ENCODE assay signal across 7 cellular contexts in genomic region chr3:49428697-49429100, GRCh38. TPM values are rescaled to one million over a fixed set of nuclear protein-coding genes. Genes with fewer than 3 reads are reported as not detected.
DNase-seq lines count a peak whose midpoint lies in the region; ATAC-seq and TF ChIP-seq lines count a peak whose summit lies in the region.

No MANE protein-coding gene starts in this region.

- CTCF ChIA-PET in PC-9 (lab: Charles Lee): interaction anchor here (0.6 to 0.7 kb wide), 2 partner anchors 15 to 692 kb away, joined by 4 to 6 read pairs; no protein-coding TSS in a partner anchor

- H3K27me3 ChIP-seq in PC-9 (ENCODE audit: insufficient read depth, low read depth) (no peaks in the 10 kb centered on the region), esophagus (ENCODE audit: control insufficient read depth in 1 of 2, insufficient read depth in 2 of 2, low read length in 2 of 2) (no peaks in the 10 kb centered on the region), neutrophil (no peaks in the 10 kb centered on the region)

- intact Hi-C loops in PC-9 (cut with micrococcal nuclease; ENCODE audit: unreplicated experiment): no loop called here

- no peaks in the 10 kb centered on the region for H3K9me2 ChIP-seq in PC-9 (ENCODE audit: insufficient read depth)

- TSS peak; percentile 68 for BruUV-seq in PC-9 (replicated peaks; lab: Mats Ljungman, UMichigan)

- H3K27ac ChIP-seq in PC-9 (no peak overlapping the region), esophagus (ENCODE audit: low read depth in 2 of 2, low read length in 1 of 2) (peak overlapping the region; percentile 88 to 95), neutrophil (peak overlapping the region; percentile 88)

- H3K4me1 ChIP-seq in PC-9 (replicated peaks; ENCODE audit: insufficient read depth): 0 out of 2 replicates have a peak, but pooled peaks cover 4% of the 10 kb centered on the region
- H3K4me1 ChIP-seq in esophagus (ENCODE audit: control insufficient read depth in 2 of 2, insufficient read depth in 2 of 2, low read length in 1 of 2): peaks cover 0 to 2% of the 10 kb centered on the region in 2 donors
- H3K4me1 ChIP-seq in neutrophil (ENCODE audit: control insufficient read depth in 1 of 2, insufficient read depth in 1 of 2, low read depth in 1 of 2, low read length in 1 of 2): peaks cover 5 to 17% of the 10 kb centered on the region in 2 experiments

- DNase-seq in PC-9 (no peak), NCI-H82 treated with DMSO at 0.1 percent for 48 hours (lab: John Stamatoyannopoulos, UW; ENCODE audit: unreplicated experiment) (no peak), pons (ENCODE audit: low spot score) (no peak), epidermal melanocyte (ENCODE audit: insufficient read length, low spot score) (no peak)

- H3K4me2 ChIP-seq in PC-9: peak overlapping the region; percentile 74

- H3F3A ChIP-seq in PC-9 (ENCODE audit: insufficient read depth, low read depth): 0 out of 2 replicates have a peak, but pooled peaks cover 5% of the 10 kb centered on the region

- no peaks in the 10 kb centered on the region for H3K9me3 ChIP-seq in PC-9 (ENCODE audit: insufficient read depth, low read depth)
- H3K9me3 ChIP-seq in esophagus (ENCODE audit: control insufficient read depth in 2 of 2, insufficient read depth in 1 of 2, low read depth in 1 of 2, low read length in 1 of 2): no peaks in the 10 kb centered on the region
- H3K9me3 ChIP-seq in neutrophil: no peaks in the 10 kb centered on the region

- H4K20me1 ChIP-seq in PC-9 (ENCODE audit: insufficient read depth): no peaks in the 10 kb centered on the region

- H2AFZ ChIP-seq in PC-9: peak overlapping the region; percentile 91

- H3K4me3 ChIP-seq in PC-9 (peak overlapping the region; percentile 67), esophagus (ENCODE audit: low read depth in 1 of 2, low read length in 2 of 2) (peak overlapping the region; percentile 62 to 82), neutrophil (ENCODE audit: low read depth in 1 of 2, low read length in 1 of 2) (peak overlapping the region; percentile 80 to 89)

- TF ChIP-seq CTCF in PC-9 (conservative IDR thresholded peaks at IDR 0.05): no peak
- no peak for TF ChIP-seq CTCF in neutrophil (IDR thresholded peaks at IDR 0.05)

- H3K79me2 ChIP-seq in PC-9 (ENCODE audit: low read depth): no peaks in the 10 kb centered on the region

- POLR2A ChIA-PET in PC-9 (lab: Charles Lee; ENCODE audit: unreplicated experiment): interaction anchor here (0.5 to 0.7 kb wide), 4 partner anchors 16 to 663 kb away, joined by 3 to 6 read pairs (median 4); partner anchors contain the start of genes RHOA and USP4

- ATAC-seq in GM19455 (IDR thresholded peaks at IDR 0.05; ENCODE audit: unreplicated experiment): peak; percentile 31

- 3 to 6% methylated on average over 12 to 13 of the region's 13 CpGs for WGBS in esophagus, 2 donors

- no peaks in the 10 kb centered on the region for H3K36me3 ChIP-seq in PC-9 (ENCODE audit: low read depth)
- H3K36me3 ChIP-seq in esophagus (ENCODE audit: control insufficient read depth in 2 of 2, insufficient read depth in 2 of 2, low read length in 1 of 2): peaks cover 0 to 7% of the 10 kb centered on the region in 2 donors
- no peaks in the 10 kb centered on the region for H3K36me3 ChIP-seq in neutrophil

RNA-seq across cellular contexts. Expression of gene NICN1, which starts 0.4 kb away (rescaled TPM):
- 14.6 and 23.7 TPM in 2 replicates for total RNA-seq in PC-9 (2021)
- 1 to 10 TPM; 5.0 to 7.0 TPM for polyA plus RNA-seq in esophagus

RNA-seq across cellular contexts. Expression of gene AMT, which starts 6.4 kb away (rescaled TPM):
- total RNA-seq in PC-9 (2021): 12.9 and 17.6 TPM in 2 replicates
- polyA plus RNA-seq in esophagus: 10 to 100 TPM in 1 of 2 donors, 1 to 10 TPM in 1; 3.4 to 14.2 TPM

RNA-seq across cellular contexts. Expression of gene TCTA, which starts 16.5 kb away (rescaled TPM):
- total RNA-seq in PC-9 (2021): 17.0 and 17.2 TPM in 2 replicates
- 10 to 100 TPM; 11.3 to 14.5 TPM for polyA plus RNA-seq in esophagus

RNA-seq across cellular contexts. Expression of gene RHOA, which starts 16.9 kb away (rescaled TPM):
- total RNA-seq in PC-9 (2021): 413 and 416 TPM in 2 replicates
- 100 to 1,000 TPM; 162 to 244 TPM for polyA plus RNA-seq in esophagus

RNA-seq across cellular contexts. Expression of gene DAG1, which starts 41.4 kb away (rescaled TPM):
- total RNA-seq in PC-9 (2021): 156 and 206 TPM in 2 replicates
- polyA plus RNA-seq in esophagus: 10 to 100 TPM in 1 of 2 donors, 1 to 10 TPM in 1; 8.6 to 18.8 TPM
